ENCODE assay signal across 18 cellular contexts in the genomic region with DNA sequence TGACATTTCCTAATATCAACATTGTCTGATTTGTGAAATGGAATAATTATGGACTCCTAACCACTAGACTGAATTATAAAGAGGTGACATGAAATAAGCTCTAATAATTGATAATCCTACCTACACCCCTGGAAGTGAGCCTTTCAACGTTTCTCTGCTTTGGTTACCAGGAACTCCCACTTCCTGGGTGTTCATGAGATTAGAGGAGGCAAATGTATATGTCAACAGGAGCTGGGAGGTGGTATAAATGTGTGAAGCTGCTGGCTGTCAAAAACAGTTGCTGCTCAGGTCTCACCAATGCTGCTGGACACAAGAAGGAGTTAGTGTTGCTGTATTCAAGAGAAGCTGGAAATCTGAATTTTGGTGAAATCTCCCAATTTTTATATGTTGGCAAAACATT.
DNase-seq lines count a peak whose midpoint lies in the region; ATAC-seq and TF ChIP-seq lines count a peak whose summit lies in the region.
"Had no signal": no experiment of that assay in that cellular context is flagged by ENCODE, and none has a peak within 500 bp of the region (broad histone marks: within the 10 kb centered on the region; RNA-seq: fewer than 3 reads in every experiment).

No MANE protein-coding gene starts in this region.

- H3K9me3 Mint-ChIP-seq in activated CD8-positive, alpha-beta memory T cell treated with anti-CD3 and anti-CD28 coated beads, Interleukin-2, amount 10 ng/mL, durations not matched to agents 7 days and 5 days (ENCODE audit: low read depth) = peaks cover 12% of the 10 kb centered on the region
- H3K9me3 Mint-ChIP-seq in activated T-helper 17 cell treated with anti-CD3 and anti-CD28 coated beads, Interleukin-2, amount 50 U/mL, for 72 hours = peaks cover 18% of the 10 kb centered on the region
- H3K9me3 Mint-ChIP-seq in naive thymus-derived CD8-positive, alpha-beta T cell = peaks cover 5 to 36% (median 21%) of the 10 kb centered on the region in 9 donors

- no peak for DNase-seq in activated CD8-positive, alpha-beta memory T cell treated with anti-CD3 and anti-CD28 coated beads, Interleukin-2, amount 10 ng/mL, durations not matched to agents 7 days and 5 days
- no peak for DNase-seq in activated CD8-positive, alpha-beta memory T cell treated with anti-CD3 and anti-CD28 coated beads, Interleukin-2, amount 50 U/mL, for 4 hours
- DNase-seq in DND-41 = peak; percentile 20
- DNase-seq in naive thymus-derived CD8-positive, alpha-beta T cell = no peak
- no peak for DNase-seq in SW480 (ENCODE audit: low spot score)
- DNase-seq: GDM1; Karpas-422; NCI-H1048; NCI-H1436; NCI-H748 treated with DMSO at 0.1 percent for 48 hours; NK-92 treated with Interleukin-12 subunit alpha and Interleukin-12 subunit beta, amount 100 ng/mL, for 24 hours had no signal

- peaks cover 2% of the 10 kb centered on the region for H3K9me3 ChIP-seq in DND-41 (ENCODE audit: insufficient read depth, low read length, severe bottlenecking)
- H3K9me3 ChIP-seq: BLaER1, HAP-1 had no signal

- H3K27ac ChIP-seq in DND-41 (ENCODE audit: low read length) = peak overlapping the region; percentile 61
- H3K27ac ChIP-seq: BLaER1 had no signal

- H3K36me3 ChIP-seq in DND-41 (ENCODE audit: insufficient read depth, low read length) = no peaks in the 10 kb centered on the region
- H3K36me3 ChIP-seq: BLaER1, HAP-1 had no signal

- H3K4me1 Mint-ChIP-seq in activated CD8-positive, alpha-beta memory T cell treated with anti-CD3 and anti-CD28 coated beads, Interleukin-2, amount 10 ng/mL, durations not matched to agents 7 days and 5 days = peaks cover 35% of the 10 kb centered on the region
- H3K4me1 Mint-ChIP-seq in activated T-helper 17 cell treated with anti-CD3 and anti-CD28 coated beads, Interleukin-2, amount 50 U/mL, for 72 hours = peaks cover 30% of the 10 kb centered on the region
- peaks cover 25 to 64% (median 47%) of the 10 kb centered on the region in 4 donors for H3K4me1 Mint-ChIP-seq in naive thymus-derived CD8-positive, alpha-beta T cell

- H3K27me3 ChIP-seq in DND-41 (ENCODE audit: insufficient read depth, low read length, poor library complexity) = no peaks in the 10 kb centered on the region
- H3K27me3 ChIP-seq: BLaER1 had no signal

- peak overlapping the region; percentile 61 for H3K27ac Mint-ChIP-seq in activated CD8-positive, alpha-beta memory T cell treated with anti-CD3 and anti-CD28 coated beads, Interleukin-2, amount 10 ng/mL, durations not matched to agents 7 days and 5 days
- peak overlapping the region; percentile 61 for H3K27ac Mint-ChIP-seq in activated T-helper 17 cell treated with anti-CD3 and anti-CD28 coated beads, Interleukin-2, amount 50 U/mL, for 72 hours
- H3K27ac Mint-ChIP-seq in naive thymus-derived CD8-positive, alpha-beta T cell = peak overlapping the region in 9 of 10 donors; percentile 14 to 82 (median 43)
- H3K27ac Mint-ChIP-seq: IgD-negative memory B cell had no signal

- peaks cover 13% of the 10 kb centered on the region for H3K4me1 ChIP-seq in DND-41 (ENCODE audit: insufficient read depth, low read length)
- H3K4me1 ChIP-seq: BLaER1, HAP-1 had no signal

- TF ChIP-seq CTCF in DND-41 (IDR thresholded peaks at IDR 0.05; ENCODE audit: borderline replicate concordance, extremely low read depth, low read length, poor library complexity, severe bottlenecking) = no peak

- no peak overlapping the region for H3K4me3 ChIP-seq in DND-41 (ENCODE audit: low read depth in 1 of 2, low read length in 2 of 2)
- H3K4me3 ChIP-seq: BLaER1, HAP-1 had no signal

- peak; percentile 30 for ATAC-seq in activated CD8-positive, alpha-beta memory T cell treated with anti-CD3 and anti-CD28 coated beads, Interleukin-2, amount 10 ng/mL, durations not matched to agents 7 days and 5 days
- ATAC-seq in DND-41 (ENCODE audit: insufficient read depth, low read depth) = peak; percentile 82
- ATAC-seq in activated T-helper 17 cell treated with anti-CD3 and anti-CD28 coated beads, Interleukin-2, amount 50 U/mL, for 72 hours (replicated peaks) = no peak
- ATAC-seq in naive thymus-derived CD8-positive, alpha-beta T cell = peak in 1 of 2 donors; percentile 22
- ATAC-seq in HG02938 (IDR thresholded peaks at IDR 0.05; ENCODE audit: unreplicated experiment) = no peak
- no peak for ATAC-seq in HG02763 (IDR thresholded peaks at IDR 0.05; ENCODE audit: unreplicated experiment)
- ATAC-seq: Right ventricle myocardium inferior had no signal

- H2AFZ ChIP-seq in DND-41 (ENCODE audit: low read depth, low read length) = no peak overlapping the region

- H3K4me3 Mint-ChIP-seq in activated CD8-positive, alpha-beta memory T cell treated with anti-CD3 and anti-CD28 coated beads, Interleukin-2, amount 10 ng/mL, durations not matched to agents 7 days and 5 days = no peak overlapping the region
- no peak overlapping the region for H3K4me3 Mint-ChIP-seq in activated T-helper 17 cell treated with anti-CD3 and anti-CD28 coated beads, Interleukin-2, amount 50 U/mL, for 72 hours
- H3K4me3 Mint-ChIP-seq in naive thymus-derived CD8-positive, alpha-beta T cell = peak overlapping the region in 7 of 10 donors; percentile 9 to 54 (median 33)
- H3K4me3 Mint-ChIP-seq: IgD-negative memory B cell had no signal

- no peaks in the 10 kb centered on the region for H3K79me2 ChIP-seq in DND-41 (ENCODE audit: insufficient read depth, low read length)

- H3K4me2 ChIP-seq in DND-41 (ENCODE audit: insufficient read depth, low read length) = no peak overlapping the region
- H3K4me2 ChIP-seq: BLaER1 had no signal

- no peaks in the 10 kb centered on the region for H4K20me1 ChIP-seq in DND-41 (ENCODE audit: insufficient read depth, low read length)
- H4K20me1 ChIP-seq: BLaER1 had no signal

- H3K27me3 Mint-ChIP-seq in activated CD8-positive, alpha-beta memory T cell treated with anti-CD3 and anti-CD28 coated beads, Interleukin-2, amount 10 ng/mL, durations not matched to agents 7 days and 5 days = no peaks in the 10 kb centered on the region
- H3K27me3 Mint-ChIP-seq in activated T-helper 17 cell treated with anti-CD3 and anti-CD28 coated beads, Interleukin-2, amount 50 U/mL, for 72 hours = no peaks in the 10 kb centered on the region
- no peaks in the 10 kb centered on the region for H3K27me3 Mint-ChIP-seq in naive thymus-derived CD8-positive, alpha-beta T cell
- H3K27me3 Mint-ChIP-seq: IgD-negative memory B cell had no signal

- POLR2A ChIA-PET in naive thymus-derived CD8-positive, alpha-beta T cell (lab: Charles Lee) = interaction anchor here (0.6 to 0.8 kb wide), 2 partner anchors 12 to 459 kb away, joined by 3 read pairs; no protein-coding TSS in a partner anchor

- CTCF ChIA-PET in activated CD8-positive, alpha-beta memory T cell treated with anti-CD3 and anti-CD28 coated beads, Interleukin-2, amount 10 ng/mL, durations not matched to agents 7 days and 5 days (lab: Charles Lee) = interaction anchor here (1.5 to 1.6 kb wide), 2 partner anchors 16 to 22 kb away, joined by 5 to 6 read pairs; no protein-coding TSS in a partner anchor

- H3K9ac ChIP-seq in DND-41 (ENCODE audit: low read depth, low read length) = no peak overlapping the region
- H3K9ac ChIP-seq: BLaER1 had no signal

- H3K36me3 Mint-ChIP-seq in activated CD8-positive, alpha-beta memory T cell treated with anti-CD3 and anti-CD28 coated beads, Interleukin-2, amount 10 ng/mL, durations not matched to agents 7 days and 5 days = peaks cover 44% of the 10 kb centered on the region
- peaks cover 28% of the 10 kb centered on the region for H3K36me3 Mint-ChIP-seq in activated T-helper 17 cell treated with anti-CD3 and anti-CD28 coated beads, Interleukin-2, amount 50 U/mL, for 72 hours (ENCODE audit: low read depth)
- peaks cover 31 to 39% (median 37%) of the 10 kb centered on the region in 3 donors for H3K36me3 Mint-ChIP-seq in naive thymus-derived CD8-positive, alpha-beta T cell

Comparison
In these comparisons a context has a peak if more than half of its experiments do, and no peak if none do; other contexts are left out.
1. ATAC-seq: peak in activated CD8-positive, alpha-beta memory T cell treated with anti-CD3 and anti-CD28 coated beads, Interleukin-2, amount 10 ng/mL, durations not matched to agents 7 days and 5 days (single experiment) and DND-41 (single experiment); none in activated T-helper 17 cell treated with anti-CD3 and anti-CD28 coated beads, Interleukin-2, amount 50 U/mL, for 72 hours (single experiment), HG02938 (single experiment) and HG02763 (single experiment).
2. H3K4me3 Mint-ChIP-seq: peak in naive thymus-derived CD8-positive, alpha-beta T cell (7 of 10); none in activated CD8-positive, alpha-beta memory T cell treated with anti-CD3 and anti-CD28 coated beads, Interleukin-2, amount 10 ng/mL, durations not matched to agents 7 days and 5 days (single experiment) and activated T-helper 17 cell treated with anti-CD3 and anti-CD28 coated beads, Interleukin-2, amount 50 U/mL, for 72 hours (single experiment).
3. Peak in every context shown above with its lines, with median percentiles within 50 percentile points of each other: H3K27ac Mint-ChIP-seq.